ENCODE assay signal across 14 cellular contexts in the genomic region with DNA sequence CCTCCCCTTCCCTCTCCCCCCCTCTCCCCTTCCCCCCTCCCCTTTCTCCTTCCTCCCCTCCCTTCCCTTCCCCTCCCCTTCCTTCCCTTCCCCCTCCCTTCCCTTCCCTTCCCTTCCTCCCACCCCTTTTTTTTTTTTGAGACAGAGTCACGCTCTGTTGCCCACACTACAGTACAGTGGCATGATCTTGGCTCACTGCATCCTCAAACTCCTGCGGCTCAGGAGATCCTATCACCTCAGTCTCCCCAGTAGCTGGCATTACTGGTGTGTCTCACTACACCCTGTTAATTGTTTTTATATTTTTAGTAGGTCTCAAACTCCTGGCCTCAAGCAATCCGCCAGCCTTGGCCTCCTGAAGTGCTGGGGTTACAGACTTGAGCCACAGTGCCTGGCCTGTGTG.
"Had no signal": no experiment of that assay in that cellular context is flagged by ENCODE, and none has a peak within 500 bp of the region (broad histone marks: within the 10 kb centered on the region; RNA-seq: fewer than 3 reads in every experiment).

No MANE protein-coding gene starts in this region.

- H3K4me1 Mint-ChIP-seq: activated CD4-positive, alpha-beta memory T cell treated with anti-CD3 and anti-CD28 coated beads, Interleukin-2, amount 10 ng/mL, durations not matched to agents 7 days and 5 days; naive thymus-derived CD4-positive, alpha-beta T cell had no signal

- H3K9me3 ChIP-seq: ascending aorta, gastrocnemius medialis, lower lobe of right lung, right lobe of liver, suprapubic skin had no signal

- H3K4me3 Mint-ChIP-seq: activated CD4-positive, alpha-beta memory T cell treated with anti-CD3 and anti-CD28 coated beads, Interleukin-2, amount 10 ng/mL, durations not matched to agents 7 days and 5 days; activated T-cell treated with anti-CD3 and anti-CD28 coated beads, Interleukin-2, amount 50 U/mL, for 72 hours; naive thymus-derived CD4-positive, alpha-beta T cell; stimulated activated naive B cell treated with anti-CD40 and anti-IgM and Interleukin-4, amounts not matched to agents 10 μg/mL and 1 μg/mL and 100 μg/mL, for 72 hours had no signal

- H3K27me3 ChIP-seq: ascending aorta, cardiac muscle cell, gastrocnemius medialis, right lobe of liver, suprapubic skin had no signal

- H3K4me1 ChIP-seq: ascending aorta, right lobe of liver had no signal

- DNase-seq: activated CD4-positive, alpha-beta memory T cell treated with anti-CD3 and anti-CD28 coated beads, Interleukin-2, amount 10 ng/mL, durations not matched to agents 7 days and 5 days; activated CD8-positive, alpha-beta memory T cell treated with anti-CD3 and anti-CD28 coated beads, Interleukin-2, amount 50 U/mL, for 4 hours; activated gamma-delta T cell treated with Interleukin-2 at 50 U/mL for 16 hours; activated T-cell treated with anti-CD3 and anti-CD28 coated beads, Interleukin-2, amount 50 U/mL, for 72 hours; gastrocnemius medialis; lower lobe of right lung; naive thymus-derived CD4-positive, alpha-beta T cell; right lobe of liver; stimulated activated CD4-positive, alpha-beta T cell treated with anti-CD3 and anti-CD28 coated beads, Interleukin-1b, Interleukin-23, amount 100 ng/mL, for 48 hours; stimulated activated naive B cell treated with anti-CD40 and anti-IgM and Interleukin-4, amounts not matched to agents 10 μg/mL and 1 μg/mL and 100 μg/mL, for 72 hours; T-helper 9 cell had no signal

- H3K9me3 Mint-ChIP-seq: activated CD4-positive, alpha-beta memory T cell treated with anti-CD3 and anti-CD28 coated beads, Interleukin-2, amount 10 ng/mL, durations not matched to agents 7 days and 5 days; activated T-cell treated with anti-CD3 and anti-CD28 coated beads, Interleukin-2, amount 50 U/mL, for 72 hours; naive thymus-derived CD4-positive, alpha-beta T cell; stimulated activated naive B cell treated with anti-CD40 and anti-IgM and Interleukin-4, amounts not matched to agents 10 μg/mL and 1 μg/mL and 100 μg/mL, for 72 hours had no signal

- ATAC-seq: activated T-cell treated with anti-CD3 and anti-CD28 coated beads, Interleukin-2, amount 50 U/mL, for 72 hours; gastrocnemius medialis; lower lobe of right lung; naive thymus-derived CD4-positive, alpha-beta T cell; right lobe of liver; stimulated activated naive B cell treated with anti-CD40 and anti-IgM and Interleukin-4, amounts not matched to agents 10 μg/mL and 1 μg/mL and 100 μg/mL, for 72 hours had no signal

- H3K27me3 Mint-ChIP-seq: stimulated activated naive B cell treated with anti-CD40 and anti-IgM and Interleukin-4, amounts not matched to agents 10 μg/mL and 1 μg/mL and 100 μg/mL, for 72 hours had no signal

- H3K4me3 ChIP-seq: ascending aorta, cardiac muscle cell, gastrocnemius medialis, lower lobe of right lung, right lobe of liver, suprapubic skin had no signal

- H3K36me3 ChIP-seq: ascending aorta, cardiac muscle cell, gastrocnemius medialis, right lobe of liver, suprapubic skin had no signal

- H3K27ac ChIP-seq: ascending aorta, cardiac muscle cell, lower lobe of right lung, right lobe of liver, suprapubic skin had no signal

- H3K36me3 Mint-ChIP-seq: naive thymus-derived CD4-positive, alpha-beta T cell had no signal

- H3K27ac Mint-ChIP-seq: activated CD4-positive, alpha-beta memory T cell treated with anti-CD3 and anti-CD28 coated beads, Interleukin-2, amount 10 ng/mL, durations not matched to agents 7 days and 5 days; activated T-cell treated with anti-CD3 and anti-CD28 coated beads, Interleukin-2, amount 50 U/mL, for 72 hours; stimulated activated naive B cell treated with anti-CD40 and anti-IgM and Interleukin-4, amounts not matched to agents 10 μg/mL and 1 μg/mL and 100 μg/mL, for 72 hours had no signal
